ENCODE assay signal across 30 cellular contexts in genomic region chr14:96094656-96095055, GRCh38. TPM values are rescaled to one million over a fixed set of nuclear protein-coding genes. Genes with fewer than 3 reads are reported as not detected.
DNase-seq lines count a peak whose midpoint lies in the region; ATAC-seq, FAIRE-seq and TF ChIP-seq lines count a peak whose summit lies in the region.
"Had no signal": no experiment of that assay in that cellular context is flagged by ENCODE, and none has a peak within 500 bp of the region (broad histone marks: within the 10 kb centered on the region; RNA-seq: fewer than 3 reads in every experiment).

No MANE protein-coding gene starts in this region.

- no peak for TF ChIP-seq POLR2A in H1 (IDR thresholded peaks at IDR 0.05; ENCODE audit: control extremely low read depth in 1 of 2, low read depth in 2 of 2, low read length in 2 of 2)

- no peak overlapping the region for H3K14ac ChIP-seq in H1 (ENCODE audit: insufficient read length)

- no peak overlapping the region for H4K91ac ChIP-seq in H1 (replicated peaks; ENCODE audit: insufficient read length, low read length)

- H4K20me1 ChIP-seq in H1 (replicated peaks in 1 of 2; ENCODE audit: control insufficient read depth in 1 of 2, insufficient read depth in 2 of 2, low read length in 2 of 2), result peaks cover 0 to 1% of the 10 kb centered on the region in 2 experiments
- no peaks in the 10 kb centered on the region for H4K20me1 ChIP-seq in neural progenitor cell (ENCODE audit: low read depth)
- H4K20me1 ChIP-seq in GM23338 (replicated peaks; ENCODE audit: insufficient read depth), result no peaks in the 10 kb centered on the region; the same call in 1 of the 2 replicates

- H2BK20ac ChIP-seq in H1 (ENCODE audit: low read length), result no peak overlapping the region

- ATAC-seq in GM21529 (IDR thresholded peaks at IDR 0.05; ENCODE audit: unreplicated experiment) (no peak), GM23338 (no peak)
- ATAC-seq: GM12878, HepG2 had no signal

- FAIRE-seq in H1 (lab: Jason Lieb, UNC), result no peak
- FAIRE-seq: GM12878, HepG2 had no signal

- H3K27me3 Mint-ChIP-seq in neural progenitor cell (ENCODE audit: insufficient read depth, low read depth) (peaks cover 9% of the 10 kb centered on the region), type B pancreatic cell (peaks cover 9% of the 10 kb centered on the region), GM23338 (ENCODE audit: insufficient read depth, low read depth, poor library complexity) (peaks cover 11% of the 10 kb centered on the region)

- H3K4me3 ChIP-seq in H1 (ENCODE audit: extremely low read depth in 1 of 4, insufficient read depth in 2 of 4, low read depth in 3 of 4, low read length in 4 of 4), result no peak overlapping the region
- no peak overlapping the region for H3K4me3 ChIP-seq in neural progenitor cell
- H3K4me3 ChIP-seq in brain microvascular endothelial cell (ENCODE audit: low read depth, low read length), result no peak overlapping the region
- H3K4me3 ChIP-seq in GM23338, result no peak overlapping the region
- H3K4me3 ChIP-seq: GM12878, MG63 had no signal

- H4K8ac ChIP-seq in H1 (ENCODE audit: extremely low read depth, insufficient read depth, low read length), result no peak overlapping the region

- TF ChIP-seq CTCF in H1 (IDR thresholded peaks at IDR 0.05; ENCODE audit: control extremely low read depth in 1 of 3, insufficient read depth in 1 of 3, low read depth in 1 of 3, low read length in 3 of 3) (no peak), neural progenitor cell (IDR thresholded peaks at IDR 0.05) (no peak), type B pancreatic cell (conservative IDR thresholded peaks at IDR 0.05) (no peak), brain microvascular endothelial cell (IDR thresholded peaks at IDR 0.05; ENCODE audit: low read depth, low read length, missing control alignments) (no peak), GM23338 (conservative IDR thresholded peaks at IDR 0.05; ENCODE audit: low read depth in 2 of 2) (no peak)

- H3K79me2 ChIP-seq in H1 (ENCODE audit: control insufficient read depth in 1 of 2, insufficient read depth in 2 of 2, low read length in 2 of 2), result no peaks in the 10 kb centered on the region
- H3K79me2 ChIP-seq in neural progenitor cell (ENCODE audit: low read depth), result no peaks in the 10 kb centered on the region
- H3K79me2 ChIP-seq in GM23338 (replicated peaks; ENCODE audit: insufficient read depth), result no peaks in the 10 kb centered on the region

- POLR2A ChIA-PET in H1 (lab: Charles Lee; ENCODE audit: partially characterized antibody), result interaction anchor here (1.0 kb wide), 1 partner anchor 11 kb away, joined by 3 read pairs; no protein-coding TSS in a partner anchor

- in situ Hi-C loops in brain microvascular endothelial cell (cut with HindIII; ENCODE audit: low pct_ligation_motif_present, low sequenced_read_pairs), result no loop called here

- peaks cover 6 to 14% (median 9%) of the 10 kb centered on the region in 4 experiments for H3K4me1 ChIP-seq in H1 (replicated peaks in 1 of 4; ENCODE audit: control insufficient read depth in 3 of 4, insufficient read depth in 4 of 4, low read length in 3 of 4)
- peaks cover 8% of the 10 kb centered on the region for H3K4me1 ChIP-seq in neural progenitor cell
- H3K4me1 ChIP-seq in GM23338 (ENCODE audit: insufficient read depth), result peaks cover 14% of the 10 kb centered on the region; the same call in 1 of the 2 replicates

- H3K4me3 Mint-ChIP-seq in neural progenitor cell, result peak overlapping the region; percentile 30
- no peak overlapping the region for H3K4me3 Mint-ChIP-seq in type B pancreatic cell
- H3K4me3 Mint-ChIP-seq in GM23338, result no peak overlapping the region
- H3K4me3 Mint-ChIP-seq: CD14-positive monocyte; CD8-positive, alpha-beta memory T cell had no signal

- CTCF ChIA-PET in H1 (lab: Charles Lee; ENCODE audit: partially characterized antibody), result interaction anchor here (0.7 to 3.2 kb wide), 14 partner anchors 10 to 533 kb away, joined by 3 to 15 read pairs (median 4); no protein-coding TSS in a partner anchor

- H3K9me3 Mint-ChIP-seq in neural progenitor cell, result no peaks in the 10 kb centered on the region
- H3K9me3 Mint-ChIP-seq in type B pancreatic cell, result no peaks in the 10 kb centered on the region
- H3K9me3 Mint-ChIP-seq in GM23338, result no peaks in the 10 kb centered on the region
- H3K9me3 Mint-ChIP-seq: CD14-positive monocyte had no signal

- H3K79me1 ChIP-seq in H1 (ENCODE audit: low read depth, low read length), result no peaks in the 10 kb centered on the region

- H4K5ac ChIP-seq in H1 (ENCODE audit: insufficient read length, low read depth, low read length), result no peak overlapping the region

- no peak overlapping the region for H2AK5ac ChIP-seq in H1 (ENCODE audit: low read depth, low read length)

- H3K9me3 ChIP-seq in H1 (ENCODE audit: insufficient read depth in 2 of 2, low read depth in 1 of 2, low read length in 1 of 2) (no peaks in the 10 kb centered on the region), neural progenitor cell (ENCODE audit: low read depth) (no peaks in the 10 kb centered on the region)
- H3K9me3 ChIP-seq: BE2C, MG63 had no signal

- no peaks in the 10 kb centered on the region for H3K23me2 ChIP-seq in H1 (ENCODE audit: low read depth, low read length)

- H3F3A ChIP-seq in neural progenitor cell (ENCODE audit: low read depth) (no peaks in the 10 kb centered on the region), GM23338 (replicated peaks; ENCODE audit: low read depth) (no peaks in the 10 kb centered on the region)

- H2BK5ac ChIP-seq in H1 (ENCODE audit: low read depth, low read length), result no peak overlapping the region

- 0 out of 2 replicates have a peak overlapping the region, but pooled peaks have one; percentile 46 for H2BK15ac ChIP-seq in H1 (ENCODE audit: low read length)

- no peak overlapping the region for H3K18ac ChIP-seq in H1 (ENCODE audit: extremely low read depth, low read length)

- TF ChIP-seq EP300 in H1 (IDR thresholded peaks at IDR 0.05; ENCODE audit: borderline replicate concordance in 1 of 2, low read depth in 2 of 2, low read length in 2 of 2), result no peak

- H2AFZ ChIP-seq in H1 (ENCODE audit: low read length) (no peak overlapping the region), neural progenitor cell (replicated peaks) (no peak overlapping the region), GM23338 (no peak overlapping the region)

- H3K56ac ChIP-seq in H1 (replicated peaks; ENCODE audit: insufficient read length, low read depth, low read length), result no peak overlapping the region

- no peaks in the 10 kb centered on the region for H3K27me3 ChIP-seq in H1 (replicated peaks in 1 of 4; ENCODE audit: control insufficient read depth in 3 of 4, extremely low read depth in 1 of 4, insufficient read depth in 3 of 4, low read length in 3 of 4)
- H3K27me3 ChIP-seq in neural progenitor cell, result no peaks in the 10 kb centered on the region
- H3K27me3 ChIP-seq in brain microvascular endothelial cell (replicated peaks), result no peaks in the 10 kb centered on the region
- no peaks in the 10 kb centered on the region for H3K27me3 ChIP-seq in GM23338 (ENCODE audit: insufficient read depth)
- H3K27me3 ChIP-seq: BE2C, MG63 had no signal

- H3K23ac ChIP-seq in H1 (ENCODE audit: insufficient read length), result no peak overlapping the region

- peaks cover 35% of the 10 kb centered on the region for H3K4me1 Mint-ChIP-seq in neural progenitor cell
- H3K4me1 Mint-ChIP-seq in type B pancreatic cell (ENCODE audit: unreplicated experiment), result peaks cover 34% of the 10 kb centered on the region
- H3K4me1 Mint-ChIP-seq in GM23338, result peaks cover 27% of the 10 kb centered on the region
- H3K4me1 Mint-ChIP-seq: CD14-positive monocyte; CD8-positive, alpha-beta memory T cell had no signal

- no peak overlapping the region for H3K4ac ChIP-seq in H1 (replicated peaks; ENCODE audit: insufficient read length, low read depth, low read length)

- WGBS in H1 (ENCODE audit: extremely low coverage in 1 of 2, insufficient coverage in 1 of 2, insufficient read length in 1 of 2, insufficient replicate concordance in 2 of 2, low coverage in 1 of 2, low lambda C conversion rate in 2 of 2, missing lambda C conversion rate in 1 of 2), 2 experiments, result 86% methylated on average over 5 of the region's 5 CpGs; no CpG with 5 or more reads in 1 of the 2 experiments

- TF ChIP-seq RAD21 in H1 (IDR thresholded peaks at IDR 0.05 in 1 of 2, conservative IDR thresholded peaks at IDR 0.05 in 1 of 2; ENCODE audit: low read depth in 2 of 2, low read length in 2 of 2), result no peak

- H3K27ac ChIP-seq in H1 (ENCODE audit: low read depth, low read length), result no peak overlapping the region
- H3K27ac ChIP-seq in neural progenitor cell, result no peak overlapping the region
- H3K27ac ChIP-seq in brain microvascular endothelial cell, result no peak overlapping the region
- no peak overlapping the region for H3K27ac ChIP-seq in GM23338 (ENCODE audit: low read depth)
- H3K27ac ChIP-seq: 22Rv1 had no signal

- no peak overlapping the region for H2BK120ac ChIP-seq in H1 (replicated peaks; ENCODE audit: low read depth, low read length)

- H3K27ac Mint-ChIP-seq in neural progenitor cell, result no peak overlapping the region
- peak overlapping the region; percentile 11 for H3K27ac Mint-ChIP-seq in type B pancreatic cell
- H3K27ac Mint-ChIP-seq in GM23338, result no peak overlapping the region
- H3K27ac Mint-ChIP-seq: CD14-positive monocyte; CD8-positive, alpha-beta memory T cell had no signal

- H3K9ac ChIP-seq in H1 (replicated peaks in 1 of 4; ENCODE audit: extremely low read depth in 1 of 4, low read depth in 3 of 4, low read length in 3 of 4) (no peak overlapping the region), neural progenitor cell (no peak overlapping the region)

- no peaks in the 10 kb centered on the region for H3K9me2 ChIP-seq in GM23338 (ENCODE audit: insufficient read depth)

- DNase-seq in activated effector memory CD4-positive, alpha-beta T cell treated with anti-CD3 and anti-CD28 coated beads, Interleukin-2, amount 50 U/mL, for 16 hours, result peak; percentile 28
- no peak for DNase-seq in activated effector memory CD4-positive, alpha-beta T cell treated with Interleukin-2 at 50 U/mL for 16 hours
- DNase-seq in H1 (ENCODE audit: low read depth in 1 of 2, low spot score in 2 of 2) (no peak), neural progenitor cell (ENCODE audit: low spot score) (no peak), type B pancreatic cell (ENCODE audit: extremely low spot score, unreplicated experiment) (no peak), brain microvascular endothelial cell (no peak), GM23338 (ENCODE audit: low spot score) (no peak)
- DNase-seq: ACHN; BE2C; CD8-positive, alpha-beta memory T cell; DMS 273 treated with DMSO at 0.1 percent for 48 hours; DMS79; EL; GDM1; KBM-7; MG63; NCI-H1105 treated with DMSO at 0.1 percent for 48 hours; NCI-H146; NCI-H1930; NCI-H446; NCI-H524 treated with DMSO at 0.1 percent for 48 hours; NCI-H774; RPMI8226; SHP77 had no signal

- H3K4me2 ChIP-seq in H1 (ENCODE audit: insufficient read depth in 1 of 2, low read depth in 2 of 2, low read length in 2 of 2), result no peak overlapping the region
- H3K4me2 ChIP-seq in neural progenitor cell, result no peak overlapping the region
- no peak overlapping the region for H3K4me2 ChIP-seq in GM23338

- H3K36me3 Mint-ChIP-seq in neural progenitor cell (peaks cover 7% of the 10 kb centered on the region), type B pancreatic cell (peaks cover 3% of the 10 kb centered on the region), GM23338 (ENCODE audit: low read depth) (no peaks in the 10 kb centered on the region)
- H3K36me3 Mint-ChIP-seq: CD14-positive monocyte; CD8-positive, alpha-beta memory T cell had no signal

- H2BK12ac ChIP-seq in H1 (ENCODE audit: low read depth, low read length), result no peak overlapping the region

- no peaks in the 10 kb centered on the region for H3K36me3 ChIP-seq in H1 (ENCODE audit: control insufficient read depth in 2 of 4, insufficient read depth in 4 of 4, low read length in 3 of 4)
- H3K36me3 ChIP-seq in neural progenitor cell, result no peaks in the 10 kb centered on the region
- no peaks in the 10 kb centered on the region for H3K36me3 ChIP-seq in brain microvascular endothelial cell (replicated peaks)
- no peaks in the 10 kb centered on the region for H3K36me3 ChIP-seq in GM23338 (ENCODE audit: insufficient read depth)
- H3K36me3 ChIP-seq: MG63 had no signal

RNA-seq across cellular contexts. Expression of gene C14orf132, which starts 55.5 kb away (rescaled TPM):
- total RNA-seq in H1 (2021; fragmentation: NEBNext Ultra II Directional; extraction: Animal tissue kit (Norgen Biotek cat#: 25700)), result 32.0 and 32.5 TPM in 2 replicates
- polyA plus RNA-seq in H1 (2011; rRNA removed) (11.7 and 16.6 TPM in 2 replicates), GM23338 (2016; fragmentation: Nextera tagmentation; extraction: Ambion mirVana) (12.7 and 13.8 TPM in 2 replicates)
- polyA plus RNA-seq in H1 (2011; cell fraction: cytosol; rRNA removed), result 13.6 TPM
- 22.3 TPM for polyA plus RNA-seq in H1 (2011; cell fraction: nucleus; rRNA removed)
- polyA plus RNA-seq in H1 (2012, experiment 1 of 2), result 16.5 to 22.5 TPM (median 19.6 TPM) in 4 replicates
- polyA plus RNA-seq in H1 (2012, experiment 2 of 2), result 10.7 TPM
- 24.9 TPM for polyA plus RNA-seq in H1 (2013, experiment 1 of 2)
- 23.5 TPM for polyA plus RNA-seq in H1 (2013, experiment 2 of 2)
- 25.6 and 30.3 TPM in 2 replicates for polyA minus RNA-seq in H1 (2011; rRNA and poly(A)+ RNA removed)
- polyA minus RNA-seq in H1 (2011; cell fraction: cytosol; rRNA and poly(A)+ RNA removed), result 14.3 TPM
- polyA minus RNA-seq in H1 (2011; cell fraction: nucleus; rRNA and poly(A)+ RNA removed), result 31.5 TPM
- total RNA-seq in neural progenitor cell (ENCODE audit: low replicate concordance) (5.5 and 8.1 TPM in 2 replicates), type B pancreatic cell (ENCODE audit: low replicate concordance) (29.2 and 57.4 TPM in 2 replicates)
- 15.1 and 16.2 TPM in 2 replicates for total RNA-seq in GM23338 (2014; rRNA removed; shearing (Covaris generic))
- total RNA-seq: HT-29 had no signal
- polyA plus RNA-seq: CD14-positive monocyte had no signal
